ENCODE assay signal across 8 cellular contexts in the genomic region with DNA sequence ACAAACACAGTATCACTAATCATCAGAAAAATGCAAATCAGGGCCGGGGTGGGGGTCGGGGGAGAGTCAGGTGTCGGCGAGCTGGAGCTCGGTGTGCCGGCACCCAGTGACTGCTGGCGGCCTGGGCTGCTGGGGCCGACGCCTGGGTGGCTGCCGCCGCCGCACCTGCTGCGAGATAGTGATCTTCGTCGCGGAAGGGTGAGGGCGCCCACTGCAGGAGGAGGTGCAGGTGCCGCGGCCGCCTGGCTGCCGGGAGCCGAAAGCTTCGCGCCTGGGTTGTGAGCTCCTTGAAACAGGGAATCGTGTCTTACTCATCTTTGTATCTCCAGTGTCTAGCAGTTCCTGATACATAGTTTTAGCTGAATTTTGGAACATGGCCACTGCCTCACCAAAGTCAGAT.
DNase-seq lines count a peak whose midpoint lies in the region; ATAC-seq and TF ChIP-seq lines count a peak whose summit lies in the region.

No MANE protein-coding gene starts in this region.

- peaks cover 22% of the 10 kb centered on the region for H3K27me3 Mint-ChIP-seq in activated CD4-positive, alpha-beta memory T cell treated with anti-CD3 and anti-CD28 coated beads, Interleukin-2, amount 10 ng/mL, durations not matched to agents 7 days and 5 days
- no peaks in the 10 kb centered on the region for H3K27me3 Mint-ChIP-seq in glutamatergic neuron (ENCODE audit: unreplicated experiment)

- H3K27ac Mint-ChIP-seq in activated CD4-positive, alpha-beta memory T cell treated with anti-CD3 and anti-CD28 coated beads, Interleukin-2, amount 10 ng/mL, durations not matched to agents 7 days and 5 days, result no peak overlapping the region
- H3K27ac Mint-ChIP-seq in glutamatergic neuron (ENCODE audit: unreplicated experiment), result no peak overlapping the region

- no peaks in the 10 kb centered on the region for H3K36me3 Mint-ChIP-seq in activated CD4-positive, alpha-beta memory T cell treated with anti-CD3 and anti-CD28 coated beads, Interleukin-2, amount 10 ng/mL, durations not matched to agents 7 days and 5 days (ENCODE audit: low read depth)
- H3K36me3 Mint-ChIP-seq in glutamatergic neuron (ENCODE audit: unreplicated experiment), result no peaks in the 10 kb centered on the region

- no peak overlapping the region for H3K4me3 Mint-ChIP-seq in activated CD4-positive, alpha-beta memory T cell treated with anti-CD3 and anti-CD28 coated beads, Interleukin-2, amount 10 ng/mL, durations not matched to agents 7 days and 5 days
- no peak overlapping the region for H3K4me3 Mint-ChIP-seq in glutamatergic neuron (ENCODE audit: unreplicated experiment)

- CTCF ChIA-PET in activated CD4-positive, alpha-beta memory T cell treated with anti-CD3 and anti-CD28 coated beads, Interleukin-2, amount 10 ng/mL, durations not matched to agents 7 days and 5 days (lab: Charles Lee), result interaction anchor here (1.2 to 1.6 kb wide), 4 partner anchors 9 to 331 kb away, joined by 3 to 17 read pairs (median 4); no protein-coding TSS in a partner anchor

- TF ChIP-seq CTCF in GM12873 (IDR thresholded peaks at IDR 0.05; ENCODE audit: insufficient read depth, low read depth, low read length, missing control alignments), result peak; percentile 69
- no peak for TF ChIP-seq CTCF in glutamatergic neuron (IDR thresholded peaks at IDR 0.05; ENCODE audit: partially characterized antibody, unreplicated experiment)

- peaks cover 2% of the 10 kb centered on the region for H3K4me1 Mint-ChIP-seq in activated CD4-positive, alpha-beta memory T cell treated with anti-CD3 and anti-CD28 coated beads, Interleukin-2, amount 10 ng/mL, durations not matched to agents 7 days and 5 days
- no peaks in the 10 kb centered on the region for H3K4me1 Mint-ChIP-seq in glutamatergic neuron (ENCODE audit: low read depth, unreplicated experiment)

- no peaks in the 10 kb centered on the region for H3K9me3 Mint-ChIP-seq in activated CD4-positive, alpha-beta memory T cell treated with anti-CD3 and anti-CD28 coated beads, Interleukin-2, amount 10 ng/mL, durations not matched to agents 7 days and 5 days
- H3K9me3 Mint-ChIP-seq in glutamatergic neuron (ENCODE audit: unreplicated experiment), result no peaks in the 10 kb centered on the region

- POLR2A ChIA-PET in activated CD4-positive, alpha-beta memory T cell treated with anti-CD3 and anti-CD28 coated beads, Interleukin-2, amount 10 ng/mL, durations not matched to agents 7 days and 5 days (lab: Charles Lee), result interaction anchor here (1.1 kb wide), 1 partner anchor 55 kb away, joined by 3 read pairs; no protein-coding TSS in a partner anchor

- ATAC-seq in GM21576 (IDR thresholded peaks at IDR 0.05; ENCODE audit: unreplicated experiment), result peak; percentile 96

- DNase-seq in HUDEP-2 (lab: John Stamatoyannopoulos, UW; ENCODE audit: unreplicated experiment in 76 of 76) (peak in 40 of 76 experiments; percentile 1 to 52 (median 30)), glutamatergic neuron (peak; percentile 41), cortex of kidney (lab: John Stamatoyannopoulos, UW) (no peak), foreskin melanocyte (no peak)
- peak; percentile 51 for DNase-seq in activated CD4-positive, alpha-beta memory T cell treated with anti-CD3 and anti-CD28 coated beads, Interleukin-2, amount 10 ng/mL, durations not matched to agents 7 days and 5 days
- DNase-seq in stimulated activated CD4-positive, alpha-beta T cell treated with anti-CD3 and anti-CD28 coated beads, Interleukin-1b, Interleukin-23, amount 100 ng/mL, for 48 hours, result peak; percentile 46

Comparison
In these comparisons a context has a peak if more than half of its experiments do, and no peak if none do; other contexts are left out.
1. DNase-seq: peak in HUDEP-2 (40 of 76), activated CD4-positive, alpha-beta memory T cell treated with anti-CD3 and anti-CD28 coated beads, Interleukin-2, amount 10 ng/mL, durations not matched to agents 7 days and 5 days (single experiment), glutamatergic neuron (single experiment) and stimulated activated CD4-positive, alpha-beta T cell treated with anti-CD3 and anti-CD28 coated beads, Interleukin-1b, Interleukin-23, amount 100 ng/mL, for 48 hours (single experiment); none in cortex of kidney (single experiment) and foreskin melanocyte (single experiment).